Comparison of ENCODE assay signal across 18 cellular contexts in genomic region chr10:126455766-126456425, GRCh38.
A peak's percentile ranks its signal among the peaks of the same experiment; 100 is the strongest.
DNase-seq lines count a peak whose midpoint lies in the region; ATAC-seq, FAIRE-seq and TF ChIP-seq lines count a peak whose summit lies in the region.
"Had no signal": no experiment of that assay in that cellular context is flagged by ENCODE, and none has a peak within 500 bp of the region (broad histone marks: within the 10 kb centered on the region; RNA-seq: fewer than 3 reads in every experiment).

No MANE protein-coding gene starts in this region.

- no peak overlapping the region for H3K4me2 ChIP-seq in GM23338

- H3F3A ChIP-seq in GM23338 (replicated peaks; ENCODE audit: low read depth) = no peaks in the 10 kb centered on the region

- H3K9me3 Mint-ChIP-seq in GM23338 (no peaks in the 10 kb centered on the region), osteocyte (ENCODE audit: unreplicated experiment) (peaks cover 4% of the 10 kb centered on the region)
- no peaks in the 10 kb centered on the region for H3K9me3 Mint-ChIP-seq in activated T-helper 17 cell treated with anti-CD3 and anti-CD28 coated beads, Interleukin-2, amount 50 U/mL, for 72 hours
- H3K9me3 Mint-ChIP-seq: HFFc6 had no signal

- no peaks in the 10 kb centered on the region for H4K20me1 ChIP-seq in GM23338 (replicated peaks; ENCODE audit: insufficient read depth)

- DNase-seq in GM23338 (ENCODE audit: low spot score) = no peak
- DNase-seq in foreskin fibroblast = peak; percentile 18 to 39
- peak; percentile 62 for DNase-seq in osteocyte (ENCODE audit: extremely low spot score, unreplicated experiment)
- DNase-seq in G401 (ENCODE audit: low spot score) = no peak
- DNase-seq in NCI-H345 treated with DMSO at 0.1 percent for 48 hours (lab: John Stamatoyannopoulos, UW; ENCODE audit: unreplicated experiment) = no peak
- no peak for DNase-seq in occipital lobe (lab: John Stamatoyannopoulos, UW)
- DNase-seq: ACHN; C1 segment of cervical spinal cord; Calu3; CD4-positive, alpha-beta T cell; DMS 273 treated with DMSO at 0.1 percent for 48 hours; HCEC 1CT; HFFc6; IMR-90 had no signal

- H3K36me3 Mint-ChIP-seq in GM23338 (ENCODE audit: low read depth) (no peaks in the 10 kb centered on the region), osteocyte (ENCODE audit: unreplicated experiment) (no peaks in the 10 kb centered on the region)
- H3K36me3 Mint-ChIP-seq in activated T-helper 17 cell treated with anti-CD3 and anti-CD28 coated beads, Interleukin-2, amount 50 U/mL, for 72 hours (ENCODE audit: low read depth) = no peaks in the 10 kb centered on the region

- H3K4me1 Mint-ChIP-seq in GM23338 (no peaks in the 10 kb centered on the region; the same call in 2 of the 3 replicates), osteocyte (ENCODE audit: unreplicated experiment) (peaks cover 24% of the 10 kb centered on the region)
- no peaks in the 10 kb centered on the region for H3K4me1 Mint-ChIP-seq in activated T-helper 17 cell treated with anti-CD3 and anti-CD28 coated beads, Interleukin-2, amount 50 U/mL, for 72 hours
- H3K4me1 Mint-ChIP-seq: B cell had no signal

- H3K36me3 ChIP-seq in GM23338 (ENCODE audit: insufficient read depth) = no peaks in the 10 kb centered on the region

- no peaks in the 10 kb centered on the region for H3K79me2 ChIP-seq in GM23338 (replicated peaks; ENCODE audit: insufficient read depth)

- H3K27ac Mint-ChIP-seq in GM23338 = 0 out of 2 replicates have a peak overlapping the region, but pooled peaks have one; percentile 19
- H3K27ac Mint-ChIP-seq in osteocyte (ENCODE audit: unreplicated experiment) = no peak overlapping the region
- H3K27ac Mint-ChIP-seq in activated T-helper 17 cell treated with anti-CD3 and anti-CD28 coated beads, Interleukin-2, amount 50 U/mL, for 72 hours = no peak overlapping the region
- H3K27ac Mint-ChIP-seq: B cell; CD4-positive, alpha-beta T cell; HFFc6 had no signal

- H3K4me1 ChIP-seq in GM23338 (ENCODE audit: insufficient read depth) = no peaks in the 10 kb centered on the region

- H3K4me3 Mint-ChIP-seq in GM23338 (no peak overlapping the region), osteocyte (ENCODE audit: unreplicated experiment) (no peak overlapping the region)
- no peak overlapping the region for H3K4me3 Mint-ChIP-seq in activated T-helper 17 cell treated with anti-CD3 and anti-CD28 coated beads, Interleukin-2, amount 50 U/mL, for 72 hours
- H3K4me3 Mint-ChIP-seq: B cell; CD4-positive, alpha-beta T cell; HFFc6 had no signal

- in situ Hi-C loops in G401 (cut with HindIII; ENCODE audit: low sequenced_read_pairs) = no loop called here

- H2AFZ ChIP-seq in GM23338 = no peak overlapping the region

- no peak overlapping the region for H3K27ac ChIP-seq in GM23338 (ENCODE audit: low read depth)

- H3K4me3 ChIP-seq in GM23338 (no peak overlapping the region), foreskin fibroblast (ENCODE audit: low read depth in 1 of 2, low read length in 2 of 2) (no peak overlapping the region)

- peak; percentile 85 for FAIRE-seq in endometrium (lab: Jason Lieb, UNC)
- FAIRE-seq: GM12891 had no signal

- H3K27me3 ChIP-seq in GM23338 (ENCODE audit: insufficient read depth) = no peaks in the 10 kb centered on the region

- no peaks in the 10 kb centered on the region for H3K27me3 Mint-ChIP-seq in GM23338 (ENCODE audit: insufficient read depth, low read depth, poor library complexity)
- no peaks in the 10 kb centered on the region for H3K27me3 Mint-ChIP-seq in osteocyte (ENCODE audit: unreplicated experiment)
- no peaks in the 10 kb centered on the region for H3K27me3 Mint-ChIP-seq in activated T-helper 17 cell treated with anti-CD3 and anti-CD28 coated beads, Interleukin-2, amount 50 U/mL, for 72 hours
- H3K27me3 Mint-ChIP-seq: B cell; CD4-positive, alpha-beta T cell had no signal

- no peak for ATAC-seq in GM23338
- no peak for ATAC-seq in activated T-helper 17 cell treated with anti-CD3 and anti-CD28 coated beads, Interleukin-2, amount 50 U/mL, for 72 hours (replicated peaks)

- H3K9me2 ChIP-seq in GM23338 (ENCODE audit: insufficient read depth) = 0 out of 2 replicates have a peak, but pooled peaks cover 6% of the 10 kb centered on the region

- TF ChIP-seq CTCF in GM23338 (conservative IDR thresholded peaks at IDR 0.05; ENCODE audit: low read depth in 2 of 2) (no peak), foreskin fibroblast (IDR thresholded peaks at IDR 0.05; ENCODE audit: low read depth, low read length) (no peak), osteocyte (IDR thresholded peaks at IDR 0.05) (no peak)

TF ChIP-seq in GM23338, 12 proteins besides CTCF, POLR2A, EP300 and RAD21:
- TF ChIP-seq REST (IDR thresholded peaks at IDR 0.05; ENCODE audit: unreplicated experiment) = no peak
- no peak for TF ChIP-seq ETS1 (IDR thresholded peaks at IDR 0.05)
- no peak for TF ChIP-seq STAT1 (IDR thresholded peaks at IDR 0.05; ENCODE audit: unreplicated experiment)
- TF ChIP-seq ZNF114 (CRISPR knock-in tag; IDR thresholded peaks at IDR 0.05) = no peak
- TF ChIP-seq CREB1 (CRISPR knock-in tag; IDR thresholded peaks at IDR 0.05; ENCODE audit: low read depth) = no peak
- no peak for TF ChIP-seq NANOG (IDR thresholded peaks at IDR 0.05; ENCODE audit: borderline replicate concordance)
- TF ChIP-seq EZH2 (IDR thresholded peaks at IDR 0.05; ENCODE audit: low read depth, unreplicated experiment) = no peak
- TF ChIP-seq ZNF331 (CRISPR knock-in tag; IDR thresholded peaks at IDR 0.05; ENCODE audit: low read depth) = no peak
- no peak for TF ChIP-seq EZH2phosphoT487 (IDR thresholded peaks at IDR 0.05; ENCODE audit: unreplicated experiment)
- TF ChIP-seq JUNB (IDR thresholded peaks at IDR 0.05; ENCODE audit: unreplicated experiment) = no peak

Comparison
In these comparisons a context has a peak if more than half of its experiments do, and no peak if none do; other contexts are left out.
1. DNase-seq: peak in foreskin fibroblast (2 of 2) and osteocyte (single experiment); none in GM23338 (single experiment), G401 (single experiment), NCI-H345 treated with DMSO at 0.1 percent for 48 hours (single experiment) and occipital lobe (single experiment).